ENCODE assay signal across 18 cellular contexts in the genomic region with DNA sequence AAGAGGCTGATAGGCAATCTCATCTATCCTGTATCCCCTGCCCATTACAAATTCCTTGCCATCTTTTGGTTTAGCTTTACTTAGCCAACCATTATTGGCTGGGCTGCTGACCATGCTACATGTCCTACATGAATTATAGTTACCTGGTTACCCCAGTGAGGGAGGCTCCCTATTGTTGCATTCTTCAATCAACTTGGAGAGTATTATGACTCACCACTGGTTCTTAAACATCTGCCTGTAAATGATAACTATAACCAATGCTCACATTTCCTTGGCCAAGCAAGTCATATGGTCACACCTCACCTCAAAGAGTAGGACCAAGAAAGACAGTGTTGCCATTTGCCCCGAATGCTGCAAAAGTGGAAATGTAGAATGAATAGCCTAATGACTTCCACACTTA.
A peak's percentile ranks its signal among the peaks of the same experiment; 100 is the strongest.
DNase-seq lines count a peak whose midpoint lies in the region; ATAC-seq, FAIRE-seq and TF ChIP-seq lines count a peak whose summit lies in the region.
"Had no signal": no experiment of that assay in that cellular context is flagged by ENCODE, and none has a peak within 500 bp of the region (broad histone marks: within the 10 kb centered on the region; RNA-seq: fewer than 3 reads in every experiment).

No MANE protein-coding gene starts in this region.

- no peaks in the 10 kb centered on the region for H3K9me1 ChIP-seq in IMR-90 (ENCODE audit: insufficient read depth, low read length)

- H3K4me3 ChIP-seq in IMR-90 (ENCODE audit: insufficient read depth, low read depth, low read length) (no peak overlapping the region), bronchial epithelial cell (ENCODE audit: low read depth, low read length) (no peak overlapping the region)
- H3K4me3 ChIP-seq: A549, GM23248 had no signal

- no peak overlapping the region for H2AFZ ChIP-seq in IMR-90 (replicated peaks; ENCODE audit: low read length, poor library complexity)
- H2AFZ ChIP-seq: GM23248 had no signal

- no TSS peak for BruUV-seq in IMR-90 (replicated peaks; lab: Mats Ljungman, UMichigan)

- in situ Hi-C loops in IMR-90 (cut with MboI; ENCODE audit: low sequenced_read_pairs): no loop called here

- FAIRE-seq in bronchial epithelial cell (lab: Jason Lieb, UNC): no peak
- FAIRE-seq: A549, H54, HepG2, HTR-8/SVneo had no signal

- H3K56ac ChIP-seq in IMR-90 (ENCODE audit: extremely low read depth, insufficient read depth, low read length): no peak overlapping the region

- no peak overlapping the region for H3K9ac ChIP-seq in IMR-90 (ENCODE audit: low read depth, low read length)
- H3K9ac ChIP-seq: GM23248 had no signal

- H3K9me3 ChIP-seq in IMR-90 (ENCODE audit: control insufficient read depth, insufficient read depth, low read length): peaks cover 8% of the 10 kb centered on the region

- H3K14ac ChIP-seq in IMR-90 (replicated peaks; ENCODE audit: low read depth, low read length): no peak overlapping the region

- H3K27me3 ChIP-seq in IMR-90 (ENCODE audit: control insufficient read depth, insufficient read depth, low read length): no peaks in the 10 kb centered on the region
- H3K27me3 ChIP-seq in bronchial epithelial cell (ENCODE audit: control insufficient read depth, insufficient read depth, low read length): no peaks in the 10 kb centered on the region
- H3K27me3 ChIP-seq: BE2C had no signal

- no peak overlapping the region for H2BK120ac ChIP-seq in IMR-90 (ENCODE audit: low read depth, low read length)

- CTCF ChIA-PET in IMR-90 (lab: Yijun Ruan, JAX): no interaction called here

- no peaks in the 10 kb centered on the region for H3K79me1 ChIP-seq in IMR-90 (ENCODE audit: low read depth in 1 of 2, low read length in 2 of 2)

- no peak overlapping the region for H3K18ac ChIP-seq in IMR-90 (ENCODE audit: low read depth, low read length)

- H3K4ac ChIP-seq in IMR-90 (ENCODE audit: low read depth, low read length): no peak overlapping the region

- no peak overlapping the region for H3K23ac ChIP-seq in IMR-90 (ENCODE audit: low read depth, low read length)

- H2BK15ac ChIP-seq in IMR-90 (ENCODE audit: low read depth, low read length): no peak overlapping the region; the same call in 2 of the 3 replicates

- H2AK5ac ChIP-seq in IMR-90 (ENCODE audit: low read depth, low read length): no peak overlapping the region

- WGBS in IMR-90 (ENCODE audit: extremely low coverage in 2 of 2, insufficient read length in 1 of 2), 2 experiments: no CpG with 5 or more reads among the region's 1 CpG

- no peak for TF ChIP-seq RAD21 in IMR-90 (IDR thresholded peaks at IDR 0.05; ENCODE audit: low read length)

- POLR2A ChIA-PET in IMR-90 (lab: Charles Lee; ENCODE audit: unreplicated experiment): no interaction called here

- no peak overlapping the region for H4K91ac ChIP-seq in IMR-90 (ENCODE audit: insufficient read depth, low read depth, low read length)

- no peak overlapping the region for H4K8ac ChIP-seq in IMR-90 (ENCODE audit: low read depth in 2 of 2, low read length in 2 of 2)

- no peak overlapping the region for H2BK20ac ChIP-seq in IMR-90 (ENCODE audit: low read depth, low read length)

- H2AK9ac ChIP-seq in IMR-90 (replicated peaks; ENCODE audit: low read depth, low read length, poor library complexity): no peak overlapping the region

- H4K20me1 ChIP-seq in IMR-90 (ENCODE audit: insufficient read depth, low read length): no peaks in the 10 kb centered on the region

- no peak for ATAC-seq in IMR-90 (ENCODE audit: low read depth)
- no peak for ATAC-seq in HG02588 (IDR thresholded peaks at IDR 0.05; ENCODE audit: unreplicated experiment)
- no peak for ATAC-seq in GM21576 (IDR thresholded peaks at IDR 0.05; ENCODE audit: unreplicated experiment)
- no peak for ATAC-seq in omental fat pad (ENCODE audit: low FRiP score)
- ATAC-seq: A549, HepG2 had no signal

- no peaks in the 10 kb centered on the region for H3K36me3 ChIP-seq in IMR-90 (ENCODE audit: control insufficient read depth, insufficient read depth, low read length)
- H3K36me3 ChIP-seq in bronchial epithelial cell (ENCODE audit: control insufficient read depth, insufficient read depth, low read length): no peaks in the 10 kb centered on the region
- H3K36me3 ChIP-seq: BE2C had no signal

- no peak overlapping the region for H2BK5ac ChIP-seq in IMR-90 (ENCODE audit: low read depth, low read length, poor library complexity, severe bottlenecking)

- H3K4me2 ChIP-seq in IMR-90 (ENCODE audit: low read depth, low read length): no peak overlapping the region
- H3K4me2 ChIP-seq: A549 had no signal

- intact Hi-C loops in IMR-90 (cut with micrococcal nuclease): no loop called here

- H4K5ac ChIP-seq in IMR-90 (ENCODE audit: low read depth, low read length): no peak overlapping the region

- TF ChIP-seq POLR2A in IMR-90 (IDR thresholded peaks at IDR 0.05; ENCODE audit: low read depth, low read length): no peak

- TF ChIP-seq CTCF in IMR-90 (conservative IDR thresholded peaks at IDR 0.05; ENCODE audit: low read depth, low read length) (no peak), bronchial epithelial cell (IDR thresholded peaks at IDR 0.05; ENCODE audit: insufficient read depth, low read length, severe bottlenecking) (no peak), omental fat pad (IDR thresholded peaks at IDR 0.05) (no peak)

- dilution Hi-C loops in IMR-90 (cut with HindIII; ENCODE audit: low sequenced_read_pairs, unreplicated experiment): no loop called here

- no peaks in the 10 kb centered on the region for H3K4me1 ChIP-seq in IMR-90 (ENCODE audit: control insufficient read depth, insufficient read depth, low read length)
- H3K4me1 ChIP-seq: A549, BE2C had no signal

- DNase-seq in HCEC 1CT: peak; percentile 1
- DNase-seq in IMR-90: peak; percentile 10
- DNase-seq in bronchial epithelial cell (ENCODE audit: low read depth): peak; percentile 33
- peak; percentile 3 for DNase-seq in iris pigment epithelial cell (ENCODE audit: low read depth)
- no peak for DNase-seq in Kasumi-1 (lab: John Stamatoyannopoulos, UW)
- DNase-seq in omental fat pad (ENCODE audit: low spot score): no peak
- DNase-seq: BE2C; CD4-positive, alpha-beta memory T cell; DND-41; GF-D8; GM23248 had no signal

- no peak overlapping the region for H3K27ac ChIP-seq in IMR-90 (ENCODE audit: insufficient read depth, low read length)
- H3K27ac ChIP-seq: A549, C4-2B, GM23248 had no signal

TF ChIP-seq in IMR-90, 13 proteins besides CTCF, POLR2A, EP300 and RAD21:
- TF ChIP-seq BHLHE40 (IDR thresholded peaks at IDR 0.05; ENCODE audit: low read depth, low read length) (no peak), CEBPB (IDR thresholded peaks at IDR 0.05; ENCODE audit: low read depth, low read length) (no peak), MAFK (IDR thresholded peaks at IDR 0.05; ENCODE audit: low read depth, low read length) (no peak), NFE2L2 (IDR thresholded peaks at IDR 0.05; ENCODE audit: low read depth, low read length) (no peak), MAZ (IDR thresholded peaks at IDR 0.05; ENCODE audit: borderline replicate concordance, low read depth, low read length) (no peak), SMC3 (IDR thresholded peaks at IDR 0.05; ENCODE audit: low read depth, low read length) (no peak), RFX5 (IDR thresholded peaks at IDR 0.05; ENCODE audit: low read depth, low read length) (no peak), RCOR1 (IDR thresholded peaks at IDR 0.05; ENCODE audit: insufficient replicate concordance, low read length) (no peak), FOS (IDR thresholded peaks at IDR 0.05; ENCODE audit: low read depth, low read length) (no peak), CHD1 (IDR thresholded peaks at IDR 0.05; ENCODE audit: low read depth, low read length) (no peak)
- TF ChIP-seq, protein P1, sequence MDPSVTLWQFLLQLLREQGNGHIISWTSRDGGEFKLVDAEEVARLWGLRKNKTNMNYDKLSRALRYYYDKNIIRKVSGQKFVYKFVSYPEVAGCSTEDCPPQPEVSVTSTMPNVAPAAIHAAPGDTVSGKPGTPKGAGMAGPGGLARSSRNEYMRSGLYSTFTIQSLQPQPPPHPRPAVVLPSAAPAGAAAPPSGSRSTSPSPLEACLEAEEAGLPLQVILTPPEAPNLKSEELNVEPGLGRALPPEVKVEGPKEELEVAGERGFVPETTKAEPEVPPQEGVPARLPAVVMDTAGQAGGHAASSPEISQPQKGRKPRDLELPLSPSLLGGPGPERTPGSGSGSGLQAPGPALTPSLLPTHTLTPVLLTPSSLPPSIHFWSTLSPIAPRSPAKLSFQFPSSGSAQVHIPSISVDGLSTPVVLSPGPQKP (IDR thresholded peaks at IDR 0.05; ENCODE audit: borderline replicate concordance, low read depth, low read length): no peak

Comparison
In these comparisons a context has a peak if more than half of its experiments do, and no peak if none do; other contexts are left out.
1. DNase-seq: peak in HCEC 1CT (single experiment), IMR-90 (single experiment), bronchial epithelial cell (single experiment) and iris pigment epithelial cell (single experiment); none in Kasumi-1 (0 of 2) and omental fat pad (single experiment).